ENCODE assay signal across 1 cellular context in genomic region chr20:45909817-45910669, GRCh38.
TF ChIP-seq lines count a peak whose summit lies in the region.

No MANE protein-coding gene starts in this region.

TF ChIP-seq in HepG2, 621 proteins besides CTCF, POLR2A, EP300 and RAD21 (continued from another document and continues in another):
- TF ChIP-seq PATZ1 (CRISPR knock-in tag; IDR thresholded peaks at IDR 0.05) (peak; percentile 70; the same call in 1 of the 2 replicates), ZFP37 (CRISPR knock-in tag; IDR thresholded peaks at IDR 0.05; ENCODE audit: borderline replicate concordance) (0 out of 2 replicates have a peak, but pooled peaks have one; percentile 21), ZNF770 (CRISPR knock-in tag; IDR thresholded peaks at IDR 0.05) (no peak), NFAT5 (CRISPR knock-in tag; IDR thresholded peaks at IDR 0.05) (no peak), ZNF335 (CRISPR knock-in tag; IDR thresholded peaks at IDR 0.05) (no peak), DNMT1 (CRISPR knock-in tag; IDR thresholded peaks at IDR 0.05) (no peak), MZF1 (CRISPR knock-in tag; IDR thresholded peaks at IDR 0.05; ENCODE audit: borderline replicate concordance) (no peak), CHCHD3 (CRISPR knock-in tag; IDR thresholded peaks at IDR 0.05) (0 out of 2 replicates have a peak, but pooled peaks have one; percentile 16), NFRKB (IDR thresholded peaks at IDR 0.05) (no peak), ZNF263 (CRISPR knock-in tag; IDR thresholded peaks at IDR 0.05) (0 out of 2 replicates have a peak, but pooled peaks have one; percentile 32), EZH2 (conservative IDR thresholded peaks at IDR 0.05; ENCODE audit: low read depth, low read length) (no peak), ZHX1 (CRISPR knock-in tag; IDR thresholded peaks at IDR 0.05; ENCODE audit: low read depth) (0 out of 2 replicates have a peak, but pooled peaks have one; percentile 51), MYC (CRISPR knock-in tag; IDR thresholded peaks at IDR 0.05; ENCODE audit: borderline replicate concordance) (peak; percentile 55; the same call in 1 of the 2 replicates), FOSL2 (CRISPR knock-in tag; IDR thresholded peaks at IDR 0.05) (peak; percentile 37; the same call in 1 of the 2 replicates), ZNF614 (CRISPR knock-in tag; IDR thresholded peaks at IDR 0.05; ENCODE audit: borderline replicate concordance) (no peak), MLLT10 (CRISPR knock-in tag; IDR thresholded peaks at IDR 0.05) (no peak), ZNF549 (CRISPR knock-in tag; IDR thresholded peaks at IDR 0.05) (no peak), ZNF33A (CRISPR knock-in tag; IDR thresholded peaks at IDR 0.05; ENCODE audit: borderline replicate concordance) (no peak), ZNF496 (CRISPR knock-in tag; IDR thresholded peaks at IDR 0.05; ENCODE audit: insufficient replicate concordance) (no peak), ZNF674 (CRISPR knock-in tag; IDR thresholded peaks at IDR 0.05; ENCODE audit: low read depth) (no peak), ZNF782 (CRISPR knock-in tag; IDR thresholded peaks at IDR 0.05; ENCODE audit: borderline replicate concordance) (0 out of 2 replicates have a peak, but pooled peaks have one; percentile 24), KLF16 (CRISPR knock-in tag; IDR thresholded peaks at IDR 0.05) (no peak; a peak in 1 of 4 replicates), ZC3H4 (CRISPR knock-in tag; IDR thresholded peaks at IDR 0.05; ENCODE audit: borderline replicate concordance) (no peak), ZNF333 (CRISPR knock-in tag; IDR thresholded peaks at IDR 0.05; ENCODE audit: borderline replicate concordance) (no peak), MED1 (CRISPR knock-in tag; IDR thresholded peaks at IDR 0.05) (peak; percentile 15; the same call in 1 of the 2 replicates), ISL2 (CRISPR knock-in tag; IDR thresholded peaks at IDR 0.05) (no peak), ZNF746 (CRISPR knock-in tag; IDR thresholded peaks at IDR 0.05) (no peak), ZNF619 (CRISPR knock-in tag; IDR thresholded peaks at IDR 0.05) (no peak), ZBTB3 (CRISPR knock-in tag; IDR thresholded peaks at IDR 0.05; ENCODE audit: borderline replicate concordance, low read depth) (no peak), PRDM4 (CRISPR knock-in tag; IDR thresholded peaks at IDR 0.05; ENCODE audit: borderline replicate concordance) (no peak), KDM6A (CRISPR knock-in tag; IDR thresholded peaks at IDR 0.05; ENCODE audit: low read depth) (0 out of 2 replicates have a peak, but pooled peaks have one; percentile 32), PAWR (CRISPR knock-in tag; IDR thresholded peaks at IDR 0.05; ENCODE audit: borderline replicate concordance) (no peak)
- TF ChIP-seq, protein P1, sequence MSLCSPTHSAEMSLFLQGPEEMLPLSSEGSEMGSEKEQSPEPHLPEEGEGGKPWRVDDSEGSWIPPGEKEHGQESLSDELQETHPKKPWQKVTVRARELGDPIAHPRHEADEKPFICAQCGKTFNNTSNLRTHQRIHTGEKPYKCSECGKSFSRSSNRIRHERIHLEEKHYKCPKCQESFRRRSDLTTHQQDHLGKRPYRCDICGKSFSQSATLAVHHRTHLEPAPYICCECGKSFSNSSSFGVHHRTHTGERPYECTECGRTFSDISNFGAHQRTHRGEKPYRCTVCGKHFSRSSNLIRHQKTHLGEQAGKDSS (CRISPR knock-in tag; IDR thresholded peaks at IDR 0.05; ENCODE audit: borderline replicate concordance, low read depth) = no peak
- TF ChIP-seq, protein P2, sequence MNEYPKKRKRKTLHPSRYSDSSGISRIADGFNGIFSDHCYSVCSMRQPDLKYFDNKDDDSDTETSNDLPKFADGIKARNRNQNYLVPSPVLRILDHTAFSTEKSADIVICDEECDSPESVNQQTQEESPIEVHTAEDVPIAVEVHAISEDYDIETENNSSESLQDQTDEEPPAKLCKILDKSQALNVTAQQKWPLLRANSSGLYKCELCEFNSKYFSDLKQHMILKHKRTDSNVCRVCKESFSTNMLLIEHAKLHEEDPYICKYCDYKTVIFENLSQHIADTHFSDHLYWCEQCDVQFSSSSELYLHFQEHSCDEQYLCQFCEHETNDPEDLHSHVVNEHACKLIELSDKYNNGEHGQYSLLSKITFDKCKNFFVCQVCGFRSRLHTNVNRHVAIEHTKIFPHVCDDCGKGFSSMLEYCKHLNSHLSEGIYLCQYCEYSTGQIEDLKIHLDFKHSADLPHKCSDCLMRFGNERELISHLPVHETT (CRISPR knock-in tag; conservative IDR thresholded peaks at IDR 0.05) = no peak
- TF ChIP-seq, protein P3, sequence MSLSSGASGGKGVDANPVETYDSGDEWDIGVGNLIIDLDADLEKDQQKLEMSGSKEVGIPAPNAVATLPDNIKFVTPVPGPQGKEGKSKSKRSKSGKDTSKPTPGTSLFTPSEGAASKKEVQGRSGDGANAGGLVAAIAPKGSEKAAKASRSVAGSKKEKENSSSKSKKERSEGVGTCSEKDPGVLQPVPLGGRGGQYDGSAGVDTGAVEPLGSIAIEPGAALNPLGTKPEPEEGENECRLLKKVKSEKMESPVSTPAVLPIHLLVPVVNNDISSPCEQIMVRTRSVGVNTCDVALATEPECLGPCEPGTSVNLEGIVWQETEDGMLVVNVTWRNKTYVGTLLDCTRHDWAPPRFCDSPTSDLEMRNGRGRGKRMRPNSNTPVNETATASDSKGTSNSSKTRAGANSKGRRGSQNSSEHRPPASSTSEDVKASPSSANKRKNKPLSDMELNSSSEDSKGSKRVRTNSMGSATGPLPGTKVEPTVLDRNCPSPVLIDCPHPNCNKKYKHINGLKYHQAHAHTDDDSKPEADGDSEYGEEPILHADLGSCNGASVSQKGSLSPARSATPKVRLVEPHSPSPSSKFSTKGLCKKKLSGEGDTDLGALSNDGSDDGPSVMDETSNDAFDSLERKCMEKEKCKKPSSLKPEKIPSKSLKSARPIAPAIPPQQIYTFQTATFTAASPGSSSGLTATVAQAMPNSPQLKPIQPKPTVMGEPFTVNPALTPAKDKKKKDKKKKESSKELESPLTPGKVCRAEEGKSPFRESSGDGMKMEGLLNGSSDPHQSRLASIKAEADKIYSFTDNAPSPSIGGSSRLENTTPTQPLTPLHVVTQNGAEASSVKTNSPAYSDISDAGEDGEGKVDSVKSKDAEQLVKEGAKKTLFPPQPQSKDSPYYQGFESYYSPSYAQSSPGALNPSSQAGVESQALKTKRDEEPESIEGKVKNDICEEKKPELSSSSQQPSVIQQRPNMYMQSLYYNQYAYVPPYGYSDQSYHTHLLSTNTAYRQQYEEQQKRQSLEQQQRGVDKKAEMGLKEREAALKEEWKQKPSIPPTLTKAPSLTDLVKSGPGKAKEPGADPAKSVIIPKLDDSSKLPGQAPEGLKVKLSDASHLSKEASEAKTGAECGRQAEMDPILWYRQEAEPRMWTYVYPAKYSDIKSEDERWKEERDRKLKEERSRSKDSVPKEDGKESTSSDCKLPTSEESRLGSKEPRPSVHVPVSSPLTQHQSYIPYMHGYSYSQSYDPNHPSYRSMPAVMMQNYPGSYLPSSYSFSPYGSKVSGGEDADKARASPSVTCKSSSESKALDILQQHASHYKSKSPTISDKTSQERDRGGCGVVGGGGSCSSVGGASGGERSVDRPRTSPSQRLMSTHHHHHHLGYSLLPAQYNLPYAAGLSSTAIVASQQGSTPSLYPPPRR (CRISPR knock-in tag; IDR thresholded peaks at IDR 0.05; ENCODE audit: borderline replicate concordance) = peak; percentile 64
- TF ChIP-seq, protein P4, sequence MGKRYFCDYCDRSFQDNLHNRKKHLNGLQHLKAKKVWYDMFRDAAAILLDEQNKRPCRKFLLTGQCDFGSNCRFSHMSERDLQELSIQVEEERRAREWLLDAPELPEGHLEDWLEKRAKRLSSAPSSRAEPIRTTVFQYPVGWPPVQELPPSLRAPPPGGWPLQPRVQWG (CRISPR knock-in tag; IDR thresholded peaks at IDR 0.05; ENCODE audit: borderline replicate concordance, low read depth) = no peak
